Comparison of ENCODE assay signal across 23 cellular contexts in genomic region chr2:83972123-83972522, GRCh38.
"Had no signal": no experiment of that assay in that cellular context is flagged by ENCODE, and none has a peak within 500 bp of the region (broad histone marks: within the 10 kb centered on the region; RNA-seq: fewer than 3 reads in every experiment).

No MANE protein-coding gene starts in this region.

- H3K4me3 Mint-ChIP-seq: activated CD8-positive, alpha-beta T cell treated with anti-CD3 and anti-CD28 coated beads for 36 hours; activated T-cell treated with anti-CD3 and anti-CD28 coated beads, Interleukin-2, amount 50 U/mL, for 4 hours; dendritic cell treated with granulocyte-macrophage colony-stimulating factor and Interleukin-4, amounts not matched to agents 40 ng/mL and 50 ng/mL, for 4 days; naive thymus-derived CD4-positive, alpha-beta T cell; stimulated activated effector memory CD8-positive, alpha-beta T cell treated with anti-CD3 and anti-CD28 coated beads, Interleukin-12 subunit alpha, Interleukin-12 subunit beta, amount 100 ng/mL, for 72 hours; T-helper 1 cell treated with Interleukin-12 subunit alpha and Interleukin-12 subunit beta and Interleukin-4 antibody, amounts not matched to agents 30 μg/mL and 1 μg/mL, for 36 hours had no signal

- H3K27me3 ChIP-seq: brain microvascular endothelial cell, gastrocnemius medialis, pancreas, upper lobe of right lung had no signal

- H3K36me3 ChIP-seq: brain microvascular endothelial cell, gastrocnemius medialis, heart left ventricle, pancreas, thoracic aorta, upper lobe of right lung had no signal

- H3K4me3 ChIP-seq: gastrocnemius medialis, heart left ventricle, lung, mucosa of descending colon, pancreas, thoracic aorta, upper lobe of right lung had no signal

- H3K4me1 Mint-ChIP-seq: stimulated activated effector memory CD8-positive, alpha-beta T cell treated with anti-CD3 and anti-CD28 coated beads, Interleukin-12 subunit alpha, Interleukin-12 subunit beta, amount 100 ng/mL, for 72 hours had no signal

- H3K27ac ChIP-seq: brain microvascular endothelial cell, epithelial cell of prostate, gastrocnemius medialis, heart left ventricle, pancreas, thoracic aorta, upper lobe of right lung had no signal

- ATAC-seq: activated CD8-positive, alpha-beta T cell treated with anti-CD3 and anti-CD28 coated beads for 36 hours; activated naive CD4-positive, alpha-beta T cell treated with anti-CD3 and anti-CD28 coated beads, Interleukin-2, amount 50 U/mL, for 72 hours; activated T-cell treated with anti-CD3 and anti-CD28 coated beads, Interleukin-2, amount 50 U/mL, for 4 hours; gastrocnemius medialis; heart left ventricle; left colon; mucosa of descending colon; naive thymus-derived CD4-positive, alpha-beta T cell; pancreas; stimulated activated effector memory CD8-positive, alpha-beta T cell treated with anti-CD3 and anti-CD28 coated beads, Interleukin-12 subunit alpha, Interleukin-12 subunit beta, amount 100 ng/mL, for 72 hours; upper lobe of right lung had no signal

- FAIRE-seq: islet of Langerhans, pancreas had no signal

- H3K9me3 Mint-ChIP-seq: T-helper 1 cell treated with Interleukin-12 subunit alpha and Interleukin-12 subunit beta and Interleukin-4 antibody, amounts not matched to agents 30 μg/mL and 1 μg/mL, for 36 hours had no signal

- DNase-seq: activated CD4-positive, alpha-beta T cell treated with anti-CD3 and anti-CD28 coated beads for 4 hours; activated CD8-positive, alpha-beta T cell treated with anti-CD3 and anti-CD28 coated beads for 36 hours; activated effector memory CD4-positive, alpha-beta T cell treated with Interleukin-2 at 50 U/mL for 16 hours; activated T-cell treated with anti-CD3 and anti-CD28 coated beads, Interleukin-2, amount 50 U/mL, for 4 hours; brain microvascular endothelial cell; effector memory CD4-positive, alpha-beta T cell; gastrocnemius medialis; heart left ventricle; left colon; mucosa of descending colon; naive thymus-derived CD4-positive, alpha-beta T cell; pancreas; stimulated activated CD4-positive, alpha-beta T cell treated with anti-CD3 and anti-CD28 coated beads, Interleukin-12 subunit alpha, Interleukin-12 subunit beta, amount 100 ng/mL, for 4 hours; stimulated activated CD4-positive, alpha-beta T cell treated with anti-CD3 and anti-CD28 coated beads, Interleukin-2, amount 100 ng/mL, for 24 hours; upper lobe of right lung had no signal

- H3K27ac Mint-ChIP-seq: activated CD8-positive, alpha-beta T cell treated with anti-CD3 and anti-CD28 coated beads for 36 hours; activated naive CD4-positive, alpha-beta T cell treated with anti-CD3 and anti-CD28 coated beads, Interleukin-2, amount 50 U/mL, for 72 hours; dendritic cell treated with granulocyte-macrophage colony-stimulating factor and Interleukin-4, amounts not matched to agents 40 ng/mL and 50 ng/mL, for 4 days; naive thymus-derived CD4-positive, alpha-beta T cell; stimulated activated effector memory CD8-positive, alpha-beta T cell treated with anti-CD3 and anti-CD28 coated beads, Interleukin-12 subunit alpha, Interleukin-12 subunit beta, amount 100 ng/mL, for 72 hours; T-helper 1 cell treated with Interleukin-12 subunit alpha and Interleukin-12 subunit beta and Interleukin-4 antibody, amounts not matched to agents 30 μg/mL and 1 μg/mL, for 36 hours had no signal

- H3K36me3 Mint-ChIP-seq: stimulated activated effector memory CD8-positive, alpha-beta T cell treated with anti-CD3 and anti-CD28 coated beads, Interleukin-12 subunit alpha, Interleukin-12 subunit beta, amount 100 ng/mL, for 72 hours had no signal

- H3K27me3 Mint-ChIP-seq: dendritic cell treated with granulocyte-macrophage colony-stimulating factor and Interleukin-4, amounts not matched to agents 40 ng/mL and 50 ng/mL, for 4 days had no signal

- H3K4me1 ChIP-seq: gastrocnemius medialis, heart left ventricle, pancreas, upper lobe of right lung had no signal

- H3K9me3 ChIP-seq: gastrocnemius medialis, mucosa of descending colon, pancreas, upper lobe of right lung had no signal
